8 cellular contexts compared by ENCODE assay signal in genomic region chr20:3777726-3778629, GRCh38.
DNase-seq lines count a peak whose midpoint lies in the region; TF ChIP-seq lines count a peak whose summit lies in the region.

No MANE protein-coding gene starts in this region.

- H3K27me3 ChIP-seq in Loucy (ENCODE audit: insufficient read depth, low read length, poor library complexity, severe bottlenecking) = no peaks in the 10 kb centered on the region

- peak overlapping the region; percentile 70 to 74 (median 74) for H3K4me3 Mint-ChIP-seq in nephron

- no peaks in the 10 kb centered on the region for H3K9me2 ChIP-seq in Loucy (replicated peaks; ENCODE audit: low read depth, low read length)

- H3K36me3 ChIP-seq in Loucy (ENCODE audit: insufficient read depth, low read length) = no peaks in the 10 kb centered on the region

- DNase-seq in DMS 273 (lab: John Stamatoyannopoulos, UW; ENCODE audit: unreplicated experiment) (peak; percentile 77), fibroblast of gingiva (ENCODE audit: low read depth) (peak; percentile 41), pons (ENCODE audit: low spot score) (no peak), DMS153 (lab: John Stamatoyannopoulos, UW) (no peak), OCI-M1 (lab: John Stamatoyannopoulos, UW) (no peak)
- DNase-seq in activated CD8-positive, alpha-beta memory T cell treated with anti-CD3 and anti-CD28 coated beads, Interleukin-2, amount 50 U/mL, for 4 hours = peak; percentile 52

- H4K20me1 ChIP-seq in Loucy (ENCODE audit: insufficient read depth, low read length, poor library complexity, severe bottlenecking) = no peaks in the 10 kb centered on the region

- H3F3A ChIP-seq in Loucy (ENCODE audit: low read depth) = no peaks in the 10 kb centered on the region

- H3K9ac ChIP-seq in Loucy (ENCODE audit: low read depth, low read length, poor library complexity, severe bottlenecking) = no peak overlapping the region

- no peaks in the 10 kb centered on the region for H3K4me1 ChIP-seq in Loucy (ENCODE audit: insufficient read depth, low read length, poor library complexity, severe bottlenecking)

- TF ChIP-seq CTCF in Loucy (conservative IDR thresholded peaks at IDR 0.05; ENCODE audit: low read length) (no peak), nephron (IDR thresholded peaks at IDR 0.05; ENCODE audit: unreplicated experiment in 3 of 3) (peak in 1 of 3 experiments; percentile 11)

- no peak overlapping the region for H3K4me3 ChIP-seq in Loucy (ENCODE audit: low read length, poor library complexity, severe bottlenecking)

- no peaks in the 10 kb centered on the region for H3K9me3 ChIP-seq in Loucy (ENCODE audit: insufficient read depth, low read depth, low read length)

- peaks cover 15% of the 10 kb centered on the region for H3K4me1 Mint-ChIP-seq in nephron

- H3K36me3 Mint-ChIP-seq in nephron (ENCODE audit: low read depth) = no peaks in the 10 kb centered on the region

- H3K4me2 ChIP-seq in Loucy (ENCODE audit: low read depth, low read length, poor library complexity, severe bottlenecking) = no peak overlapping the region

- H3K27ac Mint-ChIP-seq in nephron = no peak overlapping the region

- H3K9me3 Mint-ChIP-seq in nephron = no peaks in the 10 kb centered on the region

- no peaks in the 10 kb centered on the region for H3K79me2 ChIP-seq in Loucy (ENCODE audit: insufficient read depth, low read length)

- H3K27me3 Mint-ChIP-seq in nephron (ENCODE audit: low read depth) = peaks cover 60% of the 10 kb centered on the region

- H2AFZ ChIP-seq in Loucy (ENCODE audit: low read length) = peak overlapping the region; percentile 45; the same call in 1 of the 2 replicates

Comparison
In these comparisons a context has a peak if more than half of its experiments do, and no peak if none do; other contexts are left out.
1. DNase-seq: peak in DMS 273 (single experiment), activated CD8-positive, alpha-beta memory T cell treated with anti-CD3 and anti-CD28 coated beads, Interleukin-2, amount 50 U/mL, for 4 hours (single experiment) and fibroblast of gingiva (single experiment); none in pons (single experiment), DMS153 (single experiment) and OCI-M1 (single experiment).